In the genomic region with DNA sequence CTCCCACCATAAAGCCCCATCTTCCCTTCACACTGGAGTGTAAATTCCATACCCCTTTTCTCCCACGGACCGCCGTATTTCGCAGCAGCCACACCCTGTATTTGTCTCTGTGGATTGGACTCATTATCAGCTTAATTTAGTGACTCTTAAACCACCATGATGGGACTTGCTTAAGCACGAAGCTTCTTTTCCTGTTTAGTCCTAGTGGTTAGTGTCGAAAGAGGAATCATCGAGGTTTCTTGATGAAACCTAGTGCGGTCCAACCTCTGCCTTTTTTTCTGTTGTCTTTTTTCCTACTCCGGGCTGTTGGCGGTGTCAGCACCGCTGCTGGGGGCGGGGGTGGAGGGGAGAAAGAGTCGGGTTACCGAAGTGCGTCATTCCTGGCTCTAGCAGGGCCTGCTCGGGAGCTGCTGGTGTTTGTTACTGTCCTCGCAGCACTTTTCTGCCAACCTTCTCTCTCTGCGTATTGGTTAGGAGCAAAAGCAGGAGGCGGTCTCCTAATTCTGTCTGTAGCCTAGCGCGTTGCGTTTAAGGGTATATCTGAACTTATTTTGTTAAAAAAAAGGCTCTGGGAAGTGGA, we compare ENCODE assay signal across 8 cellular contexts. TPM values are rescaled to one million over a fixed set of nuclear protein-coding genes. Genes with fewer than 3 reads are reported as not detected.
DNase-seq lines count a peak whose midpoint lies in the region; ATAC-seq and TF ChIP-seq lines count a peak whose summit lies in the region.

No MANE protein-coding gene starts in this region.

- WGBS in gastroesophageal sphincter (ENCODE audit: low coverage in 1 of 2), 2 donors, result 0 to 18% methylated on average over 4 to 17 of the region's 22 CpGs
- WGBS in suprapubic skin, result 25% methylated on average over 22 of the region's 22 CpGs

- CTCF ChIA-PET in activated naive CD4-positive, alpha-beta T cell treated with anti-CD3 and anti-CD28 coated beads for 36 hours (lab: Charles Lee), result interaction anchor here (1.5 to 1.6 kb wide), 2 partner anchors 14 to 55 kb away, joined by 4 to 5 read pairs; no protein-coding TSS in a partner anchor

- intact Hi-C loops in activated naive CD4-positive, alpha-beta T cell treated with anti-CD3 and anti-CD28 coated beads for 36 hours (cut with micrococcal nuclease), result loop anchor here (1.0 to 5.0 kb wide), 6 partner anchors 48 to 1334 kb away; no protein-coding TSS in a partner anchor

- TF ChIP-seq POLR2A in gastroesophageal sphincter (IDR thresholded peaks at IDR 0.05), result peak; percentile 56 to 61
- peak; percentile 22 to 69 for TF ChIP-seq POLR2A in suprapubic skin (IDR thresholded peaks at IDR 0.05)

- H3K36me3 Mint-ChIP-seq in HFFc6 (ENCODE audit: low read depth), result peaks cover 6% of the 10 kb centered on the region; the same call in 1 of the 2 replicates
- H3K36me3 Mint-ChIP-seq in activated naive CD4-positive, alpha-beta T cell treated with anti-CD3 and anti-CD28 coated beads for 36 hours (ENCODE audit: low read depth), result peaks cover 10% of the 10 kb centered on the region

- peaks cover 3% of the 10 kb centered on the region for H3K27me3 Mint-ChIP-seq in HFFc6 (ENCODE audit: insufficient read depth)
- no peaks in the 10 kb centered on the region for H3K27me3 Mint-ChIP-seq in activated naive CD4-positive, alpha-beta T cell treated with anti-CD3 and anti-CD28 coated beads for 36 hours (ENCODE audit: low read depth)

- TF ChIP-seq EP300 in gastroesophageal sphincter (IDR thresholded peaks at IDR 0.05) (no peak), suprapubic skin (IDR thresholded peaks at IDR 0.05) (no peak)

- peaks cover 32% of the 10 kb centered on the region for H3K4me1 Mint-ChIP-seq in HFFc6 (ENCODE audit: low read depth)
- peaks cover 30% of the 10 kb centered on the region for H3K4me1 Mint-ChIP-seq in activated naive CD4-positive, alpha-beta T cell treated with anti-CD3 and anti-CD28 coated beads for 36 hours (ENCODE audit: low read depth)

- H3K4me3 Mint-ChIP-seq in HFFc6, result peak overlapping the region; percentile 93
- H3K4me3 Mint-ChIP-seq in activated naive CD4-positive, alpha-beta T cell treated with anti-CD3 and anti-CD28 coated beads for 36 hours, result peak overlapping the region; percentile 96

- H3K27ac Mint-ChIP-seq in HFFc6, result peak overlapping the region; percentile 98
- H3K27ac Mint-ChIP-seq in activated naive CD4-positive, alpha-beta T cell treated with anti-CD3 and anti-CD28 coated beads for 36 hours, result peak overlapping the region; percentile 99

- in situ Hi-C loops in SK-MEL-5 (cut with HindIII; ENCODE audit: low pct_unique_long_range_greater_than_20kb, low sequenced_read_pairs), result no loop called here

- H3K27ac ChIP-seq in gastroesophageal sphincter (peak overlapping the region; percentile 95 to 100 (median 96)), suprapubic skin (peak overlapping the region; percentile 100)

- peaks cover 0 to 35% (median 0%) of the 10 kb centered on the region in 3 donors for H3K4me1 ChIP-seq in gastroesophageal sphincter
- peaks cover 15% of the 10 kb centered on the region for H3K4me1 ChIP-seq in suprapubic skin

- DNase-seq in GF-D8 (lab: John Stamatoyannopoulos, UW), result peak; percentile 87
- peak; percentile 94 for DNase-seq in HFFc6
- DNase-seq in NAMALWA (ENCODE audit: low spot score), result peak; percentile 87
- peak; percentile 93 for DNase-seq in SK-MEL-5 (ENCODE audit: low read depth, low spot score)
- DNase-seq in activated naive CD4-positive, alpha-beta T cell treated with anti-CD3 and anti-CD28 coated beads for 36 hours, result peak; percentile 89
- peak; percentile 85 for DNase-seq in non-pigmented ciliary epithelial cell (ENCODE audit: low read depth)
- DNase-seq in suprapubic skin (ENCODE audit: low spot score in 2 of 2), result peak; percentile 92 to 93

- no peaks in the 10 kb centered on the region for H3K27me3 ChIP-seq in gastroesophageal sphincter
- no peaks in the 10 kb centered on the region for H3K27me3 ChIP-seq in suprapubic skin

- peak; percentile 84 for ATAC-seq in gastroesophageal sphincter

- TF ChIP-seq CTCF in HFFc6 (IDR thresholded peaks at IDR 0.05) (0 out of 2 replicates have a peak, but pooled peaks have one; percentile 8), gastroesophageal sphincter (IDR thresholded peaks at IDR 0.05) (peak in 1 of 4 experiments; percentile 4), suprapubic skin (IDR thresholded peaks at IDR 0.05) (no peak)

- no peaks in the 10 kb centered on the region for H3K9me3 Mint-ChIP-seq in HFFc6
- no peaks in the 10 kb centered on the region for H3K9me3 Mint-ChIP-seq in activated naive CD4-positive, alpha-beta T cell treated with anti-CD3 and anti-CD28 coated beads for 36 hours

- H3K4me3 ChIP-seq in gastroesophageal sphincter (peak overlapping the region; percentile 78 to 99), suprapubic skin (peak overlapping the region; percentile 80)

- H3K36me3 ChIP-seq in gastroesophageal sphincter (no peaks in the 10 kb centered on the region), suprapubic skin (no peaks in the 10 kb centered on the region)

- H3K9me3 ChIP-seq in gastroesophageal sphincter, result no peaks in the 10 kb centered on the region
- H3K9me3 ChIP-seq in suprapubic skin, result no peaks in the 10 kb centered on the region

RNA-seq across cellular contexts. Expression of gene STAG2, which starts 1.4 kb away (rescaled TPM):
- total RNA-seq in HFFc6 (2021; fragmentation: NEBNext Ultra II Directional; extraction: Animal tissue kit (Norgen Biotek cat#: 25700)), result 10 to 100 TPM; 38.8 to 48.6 (median 46.3) TPM
- total RNA-seq in SK-MEL-5 (2014; rRNA removed; shearing (Covaris generic)), result 100 and 103 TPM in 2 replicates
- 33.4 and 54.1 TPM in 2 replicates for polyA plus RNA-seq in SK-MEL-5 (2015; cell fraction: cytosol; rRNA removed)
- 34.0 and 49.0 TPM in 2 replicates for polyA plus RNA-seq in SK-MEL-5 (2015; cell fraction: nucleus; rRNA removed)
- 10 to 100 TPM; 84.5 to 86.0 TPM for total RNA-seq in activated naive CD4-positive, alpha-beta T cell treated with anti-CD3 and anti-CD28 coated beads for 36 hours
- total RNA-seq in gastroesophageal sphincter (100 to 1,000 TPM in 1 of 4 donors, 10 to 100 TPM in 3; 79.2 to 131 (median 88.3) TPM), suprapubic skin (10 to 100 TPM; 40.0 to 68.2 (median 59.0) TPM)

Comparison
In these comparisons a context has a peak if more than half of its experiments do, and no peak if none do; other contexts are left out.
1. Peak in every context shown above with its lines: DNase-seq, ATAC-seq, H3K4me3 ChIP-seq and H3K27ac ChIP-seq.